ENCODE assay signal across 37 cellular contexts in the genomic region with DNA sequence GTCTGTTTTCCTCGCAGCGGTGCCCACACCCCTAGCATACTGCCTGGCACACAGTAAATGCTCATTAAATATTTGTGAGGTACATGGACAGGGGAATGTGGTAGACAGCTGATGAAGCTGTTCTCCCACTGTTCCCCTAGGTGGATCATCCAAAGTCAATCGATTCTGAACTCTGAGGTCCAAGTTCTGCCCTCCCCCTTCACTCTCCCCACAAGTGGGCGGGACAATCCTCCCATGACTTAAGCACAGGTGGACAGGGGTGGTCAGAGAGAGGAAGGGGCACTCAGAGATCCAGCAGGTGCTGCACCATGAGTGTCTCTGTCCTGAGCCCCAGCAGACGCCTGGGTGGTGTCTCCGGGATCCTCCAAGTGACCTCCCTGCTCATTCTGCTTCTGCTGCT. TPM values are rescaled to one million over a fixed set of nuclear protein-coding genes. Genes with fewer than 3 reads are reported as not detected.
"Had no signal": no experiment of that assay in that cellular context is flagged by ENCODE, and none has a peak within 500 bp of the region (broad histone marks: within the 10 kb centered on the region; RNA-seq: fewer than 3 reads in every experiment).

TSS of gene CYP4A22 (plus strand) at position 264 of the 400 bp plus-strand sequence. CDS start at position 309, 45 bp downstream.

- H3K4me3 ChIP-seq: adrenal gland, body of pancreas, breast epithelium had no signal

- H3K27ac ChIP-seq: adrenal gland, body of pancreas, brain microvascular endothelial cell, breast epithelium, VCaP had no signal

- H3K36me3 ChIP-seq: adrenal gland, brain microvascular endothelial cell, breast epithelium had no signal

- DNase-seq: activated B cell treated with CpG ODN at 0.5 μM for 24 hours; activated CD4-positive, alpha-beta memory T cell treated with anti-CD3 and anti-CD28 coated beads for 36 hours; activated CD4-positive, alpha-beta T cell treated with anti-CD3 and anti-CD28 coated beads for 4 hours; activated CD4-positive, alpha-beta T cell treated with anti-CD3 and anti-CD28 coated beads, Interleukin-2, amount 10 ng/mL, durations not matched to agents 24 days and 14 days; activated CD4-positive, alpha-beta T cell treated with anti-CD3 and anti-CD28 coated beads, Interleukin-2, amount 50 U/mL, for 1 hour; activated CD4-positive, alpha-beta T cell treated with anti-CD3 and anti-CD28 coated beads, Interleukin-2, amount 50 U/mL, for 4 hours; activated CD4-positive, CD25-positive, alpha-beta regulatory T cell treated with anti-CD3 and anti-CD28 coated beads, Interleukin-2, amount 50 U/mL, for 72 hours; activated CD8-positive, alpha-beta memory T cell treated with anti-CD3 and anti-CD28 coated beads, Interleukin-2, amount 50 U/mL, for 4 hours; activated CD8-positive, alpha-beta T cell treated with anti-CD3 and anti-CD28 coated beads for 36 hours; activated effector memory CD4-positive, alpha-beta T cell treated with anti-CD3 and anti-CD28 coated beads, Interleukin-2, amount 50 U/mL, for 16 hours; activated gamma-delta T cell treated with Interleukin-2 at 50 U/mL for 16 hours; activated naive CD4-positive, alpha-beta T cell; activated naive CD4-positive, alpha-beta T cell treated with anti-CD3 and anti-CD28 coated beads for 36 hours; activated naive CD4-positive, alpha-beta T cell treated with anti-CD3 and anti-CD28 coated beads, Interleukin-2, amount 50 U/mL, for 16 hours; activated naive CD8-positive, alpha-beta T cell treated with anti-CD3 and anti-CD28 coated beads for 36 hours; activated T-cell treated with anti-CD3 and anti-CD28 coated beads for 4 hours; activated T-cell treated with anti-CD3 and anti-CD28 coated beads, Interleukin-2, amount 50 U/mL, for 1 hour; activated T-cell treated with anti-CD3 and anti-CD28 coated beads, Interleukin-2, amount 50 U/mL, for 4 hours; activated T-cell treated with anti-CD3 and anti-CD28 coated beads, Interleukin-2, amount 50 U/mL, for 72 hours; adrenal gland; amniotic stem cell; aorta; body of pancreas; brain microvascular endothelial cell; central memory CD4-positive, alpha-beta T cell; T-helper 1 cell; T-helper 2 cell; T-helper 9 cell had no signal

- H3K4me1 ChIP-seq: adrenal gland, body of pancreas, breast epithelium had no signal

- ATAC-seq: activated CD8-positive, alpha-beta T cell treated with anti-CD3 and anti-CD28 coated beads for 36 hours; activated naive CD4-positive, alpha-beta T cell treated with anti-CD3 and anti-CD28 coated beads, Interleukin-2, amount 50 U/mL, for 72 hours; activated T-cell treated with anti-CD3 and anti-CD28 coated beads, Interleukin-2, amount 50 U/mL, for 4 hours; activated T-cell treated with anti-CD3 and anti-CD28 coated beads, Interleukin-2, amount 50 U/mL, for 72 hours; activated T-helper 17 cell treated with anti-CD3 and anti-CD28 coated beads, Interleukin-2, amount 50 U/mL, for 72 hours; body of pancreas had no signal

- H3K9me3 ChIP-seq: adrenal gland, body of pancreas, breast epithelium had no signal

- FAIRE-seq: astrocyte, TTC549 had no signal

- H3K27me3 ChIP-seq: adrenal gland, body of pancreas, brain microvascular endothelial cell, breast epithelium had no signal

RNA-seq across cellular contexts. Expression of gene CYP4A22, which starts in this region (rescaled TPM):
- total RNA-seq: activated B cell treated with CpG ODN at 0.5 μM for 24 hours; activated CD4-positive, alpha-beta memory T cell treated with anti-CD3 and anti-CD28 coated beads for 36 hours; activated CD4-positive, alpha-beta T cell treated with anti-CD3 and anti-CD28 coated beads, Interleukin-2, amount 10 ng/mL, durations not matched to agents 24 days and 14 days; activated CD8-positive, alpha-beta memory T cell treated with anti-CD3 and anti-CD28 coated beads for 36 hours; activated CD8-positive, alpha-beta T cell treated with anti-CD3 and anti-CD28 coated beads for 36 hours; activated naive CD4-positive, alpha-beta T cell treated with anti-CD3 and anti-CD28 coated beads for 36 hours; activated naive CD4-positive, alpha-beta T cell treated with anti-CD3 and anti-CD28 coated beads, Interleukin-2, amount 50 U/mL, for 72 hours; activated naive CD8-positive, alpha-beta T cell treated with anti-CD3 and anti-CD28 coated beads for 36 hours; activated T-cell treated with anti-CD3 and anti-CD28 coated beads, Interleukin-2, amount 50 U/mL, for 4 hours; activated T-cell treated with anti-CD3 and anti-CD28 coated beads, Interleukin-2, amount 50 U/mL, for 72 hours; activated T-helper 1 cell treated with anti-CD3 and anti-CD28 coated beads, Interleukin-12 subunit alpha, Interleukin-12 subunit beta, Interleukin-2, Interleukin-4 antibody, amounts not matched to agents 30 ng/mL and 10 ng/mL and 1 ng/mL, durations not matched to agents 14 hours and 24 hours and 36 hours; activated T-helper 17 cell treated with anti-CD3 and anti-CD28 coated beads, Interleukin-2, amount 50 U/mL, for 72 hours; adrenal gland; astrocyte; body of pancreas; cardiac septum had no signal
- polyA plus RNA-seq: adrenal gland had no signal
